1 cellular context compared by ENCODE assay signal in the genomic region with DNA sequence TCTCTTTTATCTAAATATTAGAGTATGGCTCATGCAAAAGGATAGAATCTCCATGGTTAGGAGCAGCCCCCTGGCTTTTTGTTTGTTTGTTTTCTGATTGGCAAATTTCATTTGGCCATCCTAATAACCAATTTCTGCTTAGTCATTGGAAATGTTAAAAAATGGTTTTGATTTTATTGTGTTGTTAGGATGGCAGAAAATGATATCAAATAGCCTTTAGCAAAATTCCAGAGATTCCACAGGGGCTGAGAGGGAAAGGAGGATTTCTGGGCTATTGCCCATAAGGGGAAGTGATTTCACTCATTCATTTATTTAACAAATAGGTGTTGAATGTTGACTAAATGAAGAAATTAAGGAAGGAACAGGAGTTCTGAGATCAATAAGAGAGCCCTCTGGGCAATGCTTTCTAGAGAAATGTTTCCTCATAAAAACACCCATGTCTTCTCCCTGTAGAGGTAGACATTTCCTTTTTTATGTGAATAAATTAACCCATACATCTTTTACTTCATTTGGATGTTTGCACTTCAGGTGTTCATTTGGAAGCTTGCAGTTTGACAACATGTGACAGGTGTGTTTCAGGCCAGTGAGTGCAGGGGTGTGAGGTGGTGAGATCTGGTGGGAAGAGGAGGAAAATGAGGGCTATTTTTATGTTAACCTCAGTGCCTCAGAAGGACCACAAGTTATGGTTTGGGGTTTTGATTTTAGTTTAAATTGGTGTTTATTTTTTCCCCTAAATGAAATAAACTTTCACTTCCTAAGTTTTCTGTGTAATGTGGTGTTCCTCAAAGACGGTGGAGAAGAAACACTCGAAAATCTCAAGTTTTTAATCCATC.
TF ChIP-seq lines count a peak whose summit lies in the region.

No MANE protein-coding gene starts in this region.

TF ChIP-seq in HepG2, 621 proteins besides CTCF, POLR2A, EP300 and RAD21 (continued from another document):
- TF ChIP-seq, protein P1, sequence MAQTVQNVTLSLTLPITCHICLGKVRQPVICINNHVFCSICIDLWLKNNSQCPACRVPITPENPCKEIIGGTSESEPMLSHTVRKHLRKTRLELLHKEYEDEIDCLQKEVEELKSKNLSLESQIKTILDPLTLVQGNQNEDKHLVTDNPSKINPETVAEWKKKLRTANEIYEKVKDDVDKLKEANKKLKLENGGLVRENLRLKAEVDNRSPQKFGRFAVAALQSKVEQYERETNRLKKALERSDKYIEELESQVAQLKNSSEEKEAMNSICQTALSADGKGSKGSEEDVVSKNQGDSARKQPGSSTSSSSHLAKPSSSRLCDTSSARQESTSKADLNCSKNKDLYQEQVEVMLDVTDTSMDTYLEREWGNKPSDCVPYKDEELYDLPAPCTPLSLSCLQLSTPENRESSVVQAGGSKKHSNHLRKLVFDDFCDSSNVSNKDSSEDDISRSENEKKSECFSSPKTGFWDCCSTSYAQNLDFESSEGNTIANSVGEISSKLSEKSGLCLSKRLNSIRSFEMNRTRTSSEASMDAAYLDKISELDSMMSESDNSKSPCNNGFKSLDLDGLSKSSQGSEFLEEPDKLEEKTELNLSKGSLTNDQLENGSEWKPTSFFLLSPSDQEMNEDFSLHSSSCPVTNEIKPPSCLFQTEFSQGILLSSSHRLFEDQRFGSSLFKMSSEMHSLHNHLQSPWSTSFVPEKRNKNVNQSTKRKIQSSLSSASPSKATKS (CRISPR knock-in tag; IDR thresholded peaks at IDR 0.05), result no peak
- TF ChIP-seq ZNF296 (CRISPR knock-in tag; conservative IDR thresholded peaks at IDR 0.05) (no peak), ZNF235 (CRISPR knock-in tag; IDR thresholded peaks at IDR 0.05; ENCODE audit: borderline replicate concordance) (no peak), CBX1 (IDR thresholded peaks at IDR 0.05; ENCODE audit: low read depth) (no peak), MXI1 (IDR thresholded peaks at IDR 0.05; ENCODE audit: borderline replicate concordance, low read depth, low read length) (no peak), MAFK (conservative IDR thresholded peaks at IDR 0.05 in 1 of 2, IDR thresholded peaks at IDR 0.05 in 1 of 2; ENCODE audit: low read length in 2 of 2) (0 out of 4 replicates have a peak, but pooled peaks of 1 of the 2 experiments have one; percentile 8), DMAP1 (CRISPR knock-in tag; IDR thresholded peaks at IDR 0.05) (no peak), GTF3A (CRISPR knock-in tag; conservative IDR thresholded peaks at IDR 0.05) (no peak), PPARG (CRISPR knock-in tag; conservative IDR thresholded peaks at IDR 0.05) (no peak)
- TF ChIP-seq, protein P2, sequence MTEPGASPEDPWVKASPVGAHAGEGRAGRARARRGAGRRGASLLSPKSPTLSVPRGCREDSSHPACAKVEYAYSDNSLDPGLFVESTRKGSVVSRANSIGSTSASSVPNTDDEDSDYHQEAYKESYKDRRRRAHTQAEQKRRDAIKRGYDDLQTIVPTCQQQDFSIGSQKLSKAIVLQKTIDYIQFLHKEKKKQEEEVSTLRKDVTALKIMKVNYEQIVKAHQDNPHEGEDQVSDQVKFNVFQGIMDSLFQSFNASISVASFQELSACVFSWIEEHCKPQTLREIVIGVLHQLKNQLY (CRISPR knock-in tag; IDR thresholded peaks at IDR 0.05), result no peak
- TF ChIP-seq, protein P3, sequence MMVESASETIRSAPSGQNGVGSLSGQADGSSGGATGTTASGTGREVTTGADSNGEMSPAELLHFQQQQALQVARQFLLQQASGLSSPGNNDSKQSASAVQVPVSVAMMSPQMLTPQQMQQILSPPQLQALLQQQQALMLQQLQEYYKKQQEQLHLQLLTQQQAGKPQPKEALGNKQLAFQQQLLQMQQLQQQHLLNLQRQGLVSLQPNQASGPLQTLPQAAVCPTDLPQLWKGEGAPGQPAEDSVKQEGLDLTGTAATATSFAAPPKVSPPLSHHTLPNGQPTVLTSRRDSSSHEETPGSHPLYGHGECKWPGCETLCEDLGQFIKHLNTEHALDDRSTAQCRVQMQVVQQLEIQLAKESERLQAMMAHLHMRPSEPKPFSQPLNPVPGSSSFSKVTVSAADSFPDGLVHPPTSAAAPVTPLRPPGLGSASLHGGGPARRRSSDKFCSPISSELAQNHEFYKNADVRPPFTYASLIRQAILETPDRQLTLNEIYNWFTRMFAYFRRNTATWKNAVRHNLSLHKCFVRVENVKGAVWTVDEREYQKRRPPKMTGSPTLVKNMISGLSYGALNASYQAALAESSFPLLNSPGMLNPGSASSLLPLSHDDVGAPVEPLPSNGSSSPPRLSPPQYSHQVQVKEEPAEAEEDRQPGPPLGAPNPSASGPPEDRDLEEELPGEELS (CRISPR knock-in tag; IDR thresholded peaks at IDR 0.05), result no peak
TF ChIP-seq in HepG2: peak in this region for 2.
